Comparison of ENCODE assay signal across 10 cellular contexts in the genomic region with DNA sequence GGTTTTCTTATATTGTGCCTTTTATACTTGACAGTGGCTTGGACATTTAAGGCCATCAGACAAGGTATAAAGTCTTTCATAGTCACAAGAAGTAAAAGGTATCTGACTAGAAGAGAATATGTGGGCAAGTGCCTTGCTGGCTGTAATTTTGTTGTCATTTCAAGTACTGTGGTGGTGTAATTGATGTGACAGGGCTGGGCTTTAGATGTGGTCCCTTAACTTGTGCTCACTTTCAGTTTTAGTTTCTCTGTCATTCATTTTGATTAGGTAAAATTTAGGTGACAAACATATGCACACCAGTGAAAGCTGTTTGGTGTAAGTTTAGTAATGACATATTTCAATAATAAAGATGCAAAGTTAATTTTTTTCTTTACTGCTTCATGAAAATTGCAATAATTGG. TPM values are rescaled to one million over a fixed set of nuclear protein-coding genes. Genes with fewer than 3 reads are reported as not detected.
DNase-seq lines count a peak whose midpoint lies in the region; ATAC-seq and TF ChIP-seq lines count a peak whose summit lies in the region.
"Had no signal": no experiment of that assay in that cellular context is flagged by ENCODE, and none has a peak within 500 bp of the region (broad histone marks: within the 10 kb centered on the region; RNA-seq: fewer than 3 reads in every experiment).

No MANE protein-coding gene starts in this region.

- no peaks in the 10 kb centered on the region for H3K9me3 ChIP-seq in CD8-positive, alpha-beta T cell (ENCODE audit: low read length)
- no peaks in the 10 kb centered on the region for H3K9me3 ChIP-seq in MM.1S (replicated peaks; ENCODE audit: insufficient read depth, low read length)
- no peaks in the 10 kb centered on the region for H3K9me3 ChIP-seq in heart left ventricle
- no peaks in the 10 kb centered on the region for H3K9me3 ChIP-seq in right cardiac atrium (ENCODE audit: control insufficient read depth, low read length)
- H3K9me3 ChIP-seq: thoracic aorta had no signal

- no peak for TF ChIP-seq POLR2A in heart left ventricle (IDR thresholded peaks at IDR 0.05)

- peak overlapping the region; percentile 29 for H3K27ac Mint-ChIP-seq in CD8-positive, alpha-beta T cell

- intact Hi-C loops in CD8-positive, alpha-beta T cell (cut with DNase I, micrococcal nuclease) = no loop called here
- intact Hi-C loops in heart left ventricle (cut with DNase I) (no loop called here), right cardiac atrium (cut with DNase I) (no loop called here)

- H3K4me3 Mint-ChIP-seq in CD8-positive, alpha-beta T cell = peak overlapping the region; percentile 8

- H3K27me3 Mint-ChIP-seq in CD8-positive, alpha-beta T cell (ENCODE audit: low read depth) = no peaks in the 10 kb centered on the region

- no peak overlapping the region for H3K4me3 ChIP-seq in CD8-positive, alpha-beta T cell (ENCODE audit: low read depth, low read length)
- H3K4me3 ChIP-seq in MM.1S (ENCODE audit: low read length) (no peak overlapping the region), heart left ventricle (no peak overlapping the region), right cardiac atrium (ENCODE audit: low read length) (no peak overlapping the region)
- H3K4me3 ChIP-seq: skin epidermis, thoracic aorta had no signal

- H3K79me2 ChIP-seq in MM.1S (ENCODE audit: low read length) = peaks cover 22% of the 10 kb centered on the region

- H3K27ac ChIP-seq in CD8-positive, alpha-beta T cell (ENCODE audit: low read depth, low read length) = no peak overlapping the region
- peak overlapping the region; percentile 2; the same call in 1 of the 2 replicates for H3K27ac ChIP-seq in MM.1S (ENCODE audit: low read length)
- H3K27ac ChIP-seq in heart left ventricle = no peak overlapping the region
- H3K27ac ChIP-seq in right cardiac atrium (ENCODE audit: low read length) = no peak overlapping the region
- H3K27ac ChIP-seq: skin epidermis, thoracic aorta had no signal

- TF ChIP-seq CTCF in CD8-positive, alpha-beta T cell (IDR thresholded peaks at IDR 0.05) = no peak
- no peak for TF ChIP-seq CTCF in MM.1S (IDR thresholded peaks at IDR 0.05; ENCODE audit: low read length)
- TF ChIP-seq CTCF in heart left ventricle (IDR thresholded peaks at IDR 0.05) = no peak

- POLR2A ChIA-PET in CD8-positive, alpha-beta T cell (lab: Charles Lee) = no interaction called here

- no peaks in the 10 kb centered on the region for H3K36me3 ChIP-seq in CD8-positive, alpha-beta T cell (ENCODE audit: insufficient read depth, low read length)
- H3K36me3 ChIP-seq in MM.1S (replicated peaks; ENCODE audit: insufficient read depth, low read length) (no peaks in the 10 kb centered on the region; the same call in 1 of the 2 replicates), heart left ventricle (peaks cover 0 to 22% (median 10%) of the 10 kb centered on the region in 9 donors)
- H3K36me3 ChIP-seq: thoracic aorta had no signal

- CTCF ChIA-PET in CD8-positive, alpha-beta T cell (lab: Charles Lee) = no interaction called here

- DNase-seq in CD8-positive, alpha-beta T cell = peak in 1 of 7 experiments; percentile 23
- DNase-seq in MM.1S = peak; percentile 70
- DNase-seq in heart left ventricle = no peak
- DNase-seq in right cardiac atrium = no peak
- no peak for DNase-seq in stimulated activated CD8-positive, alpha-beta memory T cell treated with anti-CD3 and anti-CD28 coated beads, Interleukin-4, amount 100 ng/mL, for 48 hours
- no peak for DNase-seq in activated CD4-positive, alpha-beta T cell treated with anti-CD3 and anti-CD28 coated beads, Interleukin-2, amount 50 U/mL, for 4 hours

- peaks cover 11% of the 10 kb centered on the region for H3K4me1 Mint-ChIP-seq in CD8-positive, alpha-beta T cell (ENCODE audit: low read depth)

- no peaks in the 10 kb centered on the region for H4K20me1 ChIP-seq in MM.1S (ENCODE audit: insufficient read depth, low read length)

- H3K4me1 ChIP-seq in CD8-positive, alpha-beta T cell (ENCODE audit: insufficient read depth, low read length) = peaks cover 5% of the 10 kb centered on the region
- H3K4me1 ChIP-seq in MM.1S (ENCODE audit: low read length) (peaks cover 26% of the 10 kb centered on the region), heart left ventricle (peaks cover 0 to 3% (median 0%) of the 10 kb centered on the region in 12 donors), right cardiac atrium (ENCODE audit: control insufficient read depth, insufficient read depth, low read length) (no peaks in the 10 kb centered on the region)

- H2AFZ ChIP-seq in MM.1S (ENCODE audit: low read length) = no peak overlapping the region

- H3K9me2 ChIP-seq in MM.1S (replicated peaks; ENCODE audit: insufficient read depth, low read length) = no peaks in the 10 kb centered on the region

- peak; percentile 88 for ATAC-seq in CD8-positive, alpha-beta T cell
- ATAC-seq in GM19035 (IDR thresholded peaks at IDR 0.05; ENCODE audit: unreplicated experiment) (peak; percentile 83), HG02852 (IDR thresholded peaks at IDR 0.05; ENCODE audit: unreplicated experiment) (peak; percentile 85), heart left ventricle (no peak), right cardiac atrium (no peak)

- H3K9ac ChIP-seq in MM.1S (ENCODE audit: low read length) = no peak overlapping the region

- peaks cover 9% of the 10 kb centered on the region; the same call in 1 of the 2 replicates for H3F3A ChIP-seq in MM.1S (ENCODE audit: insufficient read depth, low read length)

- H3K9me3 Mint-ChIP-seq in CD8-positive, alpha-beta T cell = no peaks in the 10 kb centered on the region

- no peak overlapping the region for H3K4me2 ChIP-seq in MM.1S (ENCODE audit: low read depth, low read length)

- H3K27me3 ChIP-seq in CD8-positive, alpha-beta T cell (ENCODE audit: insufficient read depth, low read length) = no peaks in the 10 kb centered on the region
- H3K27me3 ChIP-seq in MM.1S (replicated peaks; ENCODE audit: insufficient read depth, low read length) (no peaks in the 10 kb centered on the region), heart left ventricle (no peaks in the 10 kb centered on the region), right cardiac atrium (ENCODE audit: control insufficient read depth, insufficient read depth) (no peaks in the 10 kb centered on the region)

- H3K36me3 Mint-ChIP-seq in CD8-positive, alpha-beta T cell = peaks cover 26% of the 10 kb centered on the region

RNA-seq across cellular contexts. Expression of gene TBR1, which starts 31.2 kb away (rescaled TPM):
- under 1 TPM in 1 of 2 experiments, not detected in 1; 0.06 TPM for total RNA-seq in CD8-positive, alpha-beta T cell
- 1 to 10 TPM in 1 of 9 donors, not detected in 8; 1.0 TPM for total RNA-seq in heart left ventricle
- not detected for polyA plus RNA-seq in heart left ventricle
- total RNA-seq in right cardiac atrium = not detected
- 0.02 TPM for polyA plus RNA-seq in right cardiac atrium
- total RNA-seq: thoracic aorta had no signal

Comparison
In these comparisons a context has a peak if more than half of its experiments do, and no peak if none do; other contexts are left out.
1. ATAC-seq: peak in CD8-positive, alpha-beta T cell (single experiment), GM19035 (single experiment) and HG02852 (single experiment); none in heart left ventricle (0 of 4) and right cardiac atrium (0 of 2).